Comparison of ENCODE assay signal across 19 cellular contexts in the genomic region with DNA sequence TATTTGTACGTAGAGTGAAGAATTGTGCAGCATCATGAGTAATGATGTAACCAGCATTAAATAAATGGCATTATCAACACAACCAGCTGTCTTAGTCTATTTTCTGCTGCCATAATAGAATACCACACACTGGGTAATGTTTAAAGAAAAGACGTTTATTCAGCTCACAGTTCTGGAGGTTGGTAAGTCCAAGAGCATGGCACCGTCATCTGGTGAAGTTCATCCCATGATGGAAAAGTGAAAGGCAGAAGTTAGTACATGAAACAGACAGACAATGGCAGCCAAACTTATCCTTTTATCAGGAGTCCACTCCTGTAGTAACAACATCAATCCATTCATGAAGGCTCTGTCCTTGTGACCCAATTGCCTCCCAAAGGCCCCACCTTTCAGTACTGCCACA. TPM values are rescaled to one million over a fixed set of nuclear protein-coding genes. Genes with fewer than 3 reads are reported as not detected.
DNase-seq lines count a peak whose midpoint lies in the region; ATAC-seq, FAIRE-seq and TF ChIP-seq lines count a peak whose summit lies in the region.
"Had no signal": no experiment of that assay in that cellular context is flagged by ENCODE, and none has a peak within 500 bp of the region (broad histone marks: within the 10 kb centered on the region; RNA-seq: fewer than 3 reads in every experiment).

No MANE protein-coding gene starts in this region.

- H3K27me3 ChIP-seq in astrocyte (ENCODE audit: insufficient read depth, low read length) = peaks cover 3% of the 10 kb centered on the region

- H3K9me3 Mint-ChIP-seq in HFFc6 = no peaks in the 10 kb centered on the region
- no peaks in the 10 kb centered on the region for H3K9me3 Mint-ChIP-seq in astrocyte (ENCODE audit: unreplicated experiment)
- H3K9me3 Mint-ChIP-seq: CD4-positive, alpha-beta memory T cell had no signal

- H3K4me3 ChIP-seq in astrocyte (ENCODE audit: insufficient read depth, low read depth, low read length) = no peak overlapping the region
- H3K4me3 ChIP-seq: GM23248 had no signal

- FAIRE-seq in HTR-8/SVneo (lab: Jason Lieb, UNC) = peak; percentile 83
- FAIRE-seq in astrocyte (lab: Jason Lieb, UNC) = no peak
- FAIRE-seq: GM12891, GM18507, GM19239, H1 had no signal

- H3K4me2 ChIP-seq in astrocyte (ENCODE audit: low read length) = peak overlapping the region; percentile 10

- no peak overlapping the region for H3K9ac ChIP-seq in astrocyte (ENCODE audit: low read length)
- H3K9ac ChIP-seq: GM23248 had no signal

- peaks cover 28% of the 10 kb centered on the region for H3K4me1 Mint-ChIP-seq in HFFc6 (ENCODE audit: low read depth)
- no peaks in the 10 kb centered on the region for H3K4me1 Mint-ChIP-seq in astrocyte (ENCODE audit: low read depth, unreplicated experiment)
- H3K4me1 Mint-ChIP-seq: CD4-positive, alpha-beta memory T cell had no signal

- peaks cover 12% of the 10 kb centered on the region for H3K27me3 Mint-ChIP-seq in HFFc6 (ENCODE audit: insufficient read depth)
- H3K27me3 Mint-ChIP-seq in astrocyte (ENCODE audit: low read depth, unreplicated experiment) = peaks cover 14% of the 10 kb centered on the region

- no peaks in the 10 kb centered on the region for H3K9me3 ChIP-seq in astrocyte (ENCODE audit: insufficient read depth, low read depth, low read length)

- no peak for DNase-seq in HFFc6
- DNase-seq in HTR-8/SVneo (ENCODE audit: insufficient read length, low spot score) = no peak
- DNase-seq in astrocyte (ENCODE audit: low read depth) = no peak
- DNase-seq: C1 segment of cervical spinal cord; Calu3; CD4-positive, alpha-beta memory T cell; COR-L47; DMS53; DMS79 treated with DMSO at 0.1 percent for 48 hours; GF-D8; H7 had no signal

- peaks cover 6% of the 10 kb centered on the region; the same call in 1 of the 2 replicates for H3K36me3 Mint-ChIP-seq in HFFc6 (ENCODE audit: low read depth)
- H3K36me3 Mint-ChIP-seq in astrocyte (ENCODE audit: low read depth, unreplicated experiment) = no peaks in the 10 kb centered on the region
- H3K36me3 Mint-ChIP-seq: CD4-positive, alpha-beta memory T cell had no signal

- no peaks in the 10 kb centered on the region for H3K79me2 ChIP-seq in astrocyte (ENCODE audit: insufficient read depth, low read length)

- no peaks in the 10 kb centered on the region for H3K4me1 ChIP-seq in astrocyte (ENCODE audit: insufficient read depth, low read length)

- no peak overlapping the region for H3K27ac ChIP-seq in astrocyte (ENCODE audit: low read depth, low read length)
- H3K27ac ChIP-seq: GM23248 had no signal

- ATAC-seq in GM18867 (IDR thresholded peaks at IDR 0.05; ENCODE audit: unreplicated experiment) = no peak
- ATAC-seq in HG02885 (IDR thresholded peaks at IDR 0.05; ENCODE audit: poor library complexity, unreplicated experiment) = no peak
- ATAC-seq in GM18519 (IDR thresholded peaks at IDR 0.05; ENCODE audit: low FRiP score, unreplicated experiment) = no peak

- H4K20me1 ChIP-seq in astrocyte (ENCODE audit: insufficient read depth, low read length) = no peaks in the 10 kb centered on the region

- H3K27ac Mint-ChIP-seq in HFFc6 (peak overlapping the region; percentile 22; the same call in 1 of the 2 replicates), astrocyte (ENCODE audit: unreplicated experiment) (no peak overlapping the region)
- H3K27ac Mint-ChIP-seq: CD4-positive, alpha-beta memory T cell had no signal

- TF ChIP-seq CTCF in HFFc6 (IDR thresholded peaks at IDR 0.05) (no peak), astrocyte (IDR thresholded peaks at IDR 0.05; ENCODE audit: insufficient read depth, low read depth, low read length) (no peak)

- H2AFZ ChIP-seq in astrocyte (ENCODE audit: low read depth, low read length) = no peak overlapping the region
- H2AFZ ChIP-seq: GM23248 had no signal

- H3K36me3 ChIP-seq in astrocyte (ENCODE audit: insufficient read depth, low read length) = no peaks in the 10 kb centered on the region

- H3K4me3 Mint-ChIP-seq in HFFc6 = no peak overlapping the region
- no peak overlapping the region for H3K4me3 Mint-ChIP-seq in astrocyte (ENCODE audit: unreplicated experiment)
- H3K4me3 Mint-ChIP-seq: CD4-positive, alpha-beta memory T cell had no signal

RNA-seq across cellular contexts. Expression of gene GOSR2, which starts 6.3 kb away (rescaled TPM):
- total RNA-seq in HFFc6 (2021; fragmentation: NEBNext Ultra II Directional; extraction: Animal tissue kit (Norgen Biotek cat#: 25700)) = 10 to 100 TPM; 63.6 to 75.9 (median 66.3) TPM
- total RNA-seq in astrocyte = 66.0 and 67.0 TPM in 2 replicates
